ENCODE assay signal across 12 cellular contexts in the genomic region with DNA sequence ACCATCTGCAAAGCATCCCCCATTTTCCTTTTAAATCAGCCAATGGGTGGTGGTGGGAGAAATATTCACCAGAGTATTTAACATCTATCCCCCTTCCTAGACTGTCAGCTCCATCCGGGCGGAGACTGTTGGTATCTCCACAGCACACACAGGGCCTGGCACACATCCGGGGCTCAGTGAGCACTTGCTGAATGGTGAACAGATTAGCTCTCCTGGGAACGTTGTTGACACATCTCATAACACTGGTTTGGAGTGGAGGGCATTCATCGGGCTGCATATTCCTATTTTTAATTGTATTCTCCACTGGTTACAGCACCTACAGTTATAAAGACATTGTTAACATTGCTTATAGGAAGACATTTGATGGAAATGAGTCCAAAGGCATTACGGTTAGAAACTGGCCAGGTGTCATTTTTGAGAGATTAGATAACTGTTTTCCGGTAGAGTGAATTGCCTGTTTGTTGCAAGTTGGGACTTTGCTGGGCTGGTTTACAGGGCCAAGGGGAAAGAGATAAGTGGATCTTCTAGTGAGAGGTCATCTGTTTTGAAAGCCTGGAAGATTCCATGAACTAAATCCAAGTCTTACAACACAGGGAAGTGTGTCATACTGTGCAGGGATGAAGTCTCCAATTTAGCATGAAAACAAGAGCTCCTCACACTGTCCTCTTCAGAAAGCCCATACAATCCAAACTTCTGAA.
DNase-seq lines count a peak whose midpoint lies in the region; ATAC-seq and TF ChIP-seq lines count a peak whose summit lies in the region.
"Had no signal": no experiment of that assay in that cellular context is flagged by ENCODE, and none has a peak within 500 bp of the region (broad histone marks: within the 10 kb centered on the region; RNA-seq: fewer than 3 reads in every experiment).

No MANE protein-coding gene starts in this region.

- no peaks in the 10 kb centered on the region for H3K36me3 ChIP-seq in Caco-2 (ENCODE audit: control insufficient read depth, insufficient read depth, low read length)
- H3K36me3 ChIP-seq in PC-9 (ENCODE audit: low read depth), result peaks cover 61% of the 10 kb centered on the region
- no peaks in the 10 kb centered on the region for H3K36me3 ChIP-seq in prostate gland
- H3K36me3 ChIP-seq in tibial artery, result no peaks in the 10 kb centered on the region

- H3K4me3 ChIP-seq in Caco-2 (ENCODE audit: low read depth, low read length), result no peak overlapping the region
- H3K4me3 ChIP-seq in PC-9, result peak overlapping the region; percentile 3; the same call in 1 of the 2 replicates
- no peak overlapping the region for H3K4me3 ChIP-seq in fibroblast of villous mesenchyme (ENCODE audit: low read depth, low read length)
- H3K4me3 ChIP-seq in prostate gland, result no peak overlapping the region
- H3K4me3 ChIP-seq in tibial artery, result no peak overlapping the region

- H3K9me2 ChIP-seq in PC-9 (ENCODE audit: insufficient read depth), result no peaks in the 10 kb centered on the region

- peaks cover 83% of the 10 kb centered on the region for H3F3A ChIP-seq in PC-9 (ENCODE audit: insufficient read depth, low read depth)

- POLR2A ChIA-PET in Caco-2 (lab: Charles Lee) (no interaction called here), PC-9 (lab: Charles Lee; ENCODE audit: unreplicated experiment) (interaction anchor here (0.6 to 1.8 kb wide), 3 partner anchors 12 to 362 kb away, joined by 4 to 24 read pairs (median 4); a partner anchor contains a TSS)

- no peaks in the 10 kb centered on the region for H4K20me1 ChIP-seq in PC-9 (ENCODE audit: insufficient read depth)

- no peak for TF ChIP-seq POLR2A in prostate gland (IDR thresholded peaks at IDR 0.05)

- WGBS in prostate gland, result 57% methylated on average over 7 of the region's 7 CpGs

- CTCF ChIA-PET in Caco-2 (lab: Charles Lee), result interaction anchor here (1.4 kb wide), 1 partner anchor 332 kb away, joined by 3 read pairs; no protein-coding TSS in a partner anchor
- CTCF ChIA-PET in PC-9 (lab: Charles Lee), result interaction anchor here (0.8 to 1.0 kb wide), 2 partner anchors 12 to 135 kb away, joined by 3 read pairs; no protein-coding TSS in a partner anchor

- H3K27me3 Mint-ChIP-seq in Caco-2 (ENCODE audit: insufficient read depth, unreplicated experiment), result no peaks in the 10 kb centered on the region
- H3K27me3 Mint-ChIP-seq in natural killer cell (ENCODE audit: low read depth in 2 of 2), result peaks cover 9 to 10% of the 10 kb centered on the region in 2 donors

- no peak overlapping the region for H2AFZ ChIP-seq in PC-9

- H3K4me1 ChIP-seq in Caco-2, result peaks cover 22% of the 10 kb centered on the region
- peaks cover 77% of the 10 kb centered on the region for H3K4me1 ChIP-seq in PC-9 (replicated peaks; ENCODE audit: insufficient read depth)
- H3K4me1 ChIP-seq in prostate gland (replicated peaks), result no peaks in the 10 kb centered on the region
- peaks cover 0 to 29% (median 14%) of the 10 kb centered on the region in 4 donors for H3K4me1 ChIP-seq in tibial artery

- TF ChIP-seq CTCF in Caco-2 (IDR thresholded peaks at IDR 0.05; ENCODE audit: insufficient read depth in 1 of 2, low read depth in 1 of 2, low read length in 1 of 2, severe bottlenecking in 1 of 2, unreplicated experiment in 1 of 2), result no peak
- no peak for TF ChIP-seq CTCF in PC-9 (conservative IDR thresholded peaks at IDR 0.05)
- TF ChIP-seq CTCF in fibroblast of villous mesenchyme (IDR thresholded peaks at IDR 0.05; ENCODE audit: insufficient read depth, low read depth, low read length), result no peak
- no peak for TF ChIP-seq CTCF in prostate gland (IDR thresholded peaks at IDR 0.05)
- no peak for TF ChIP-seq CTCF in natural killer cell (IDR thresholded peaks at IDR 0.05)
- no peak for TF ChIP-seq CTCF in tibial artery (IDR thresholded peaks at IDR 0.05)

- H3K4me3 Mint-ChIP-seq in Caco-2 (ENCODE audit: unreplicated experiment) (no peak overlapping the region), natural killer cell (no peak overlapping the region)
- H3K4me3 Mint-ChIP-seq: activated naive CD4-positive, alpha-beta T cell treated with anti-CD3 and anti-CD28 coated beads for 36 hours had no signal

- intact Hi-C loops in Caco-2 (cut with micrococcal nuclease; ENCODE audit: unreplicated experiment) (loop anchor here (2.0 to 5.0 kb wide), 3 partner anchors 14 to 243 kb away; no protein-coding TSS in a partner anchor), PC-9 (cut with micrococcal nuclease; ENCODE audit: unreplicated experiment) (loop anchor here (1.0 to 2.0 kb wide), 6 partner anchors 9 to 289 kb away; no protein-coding TSS in a partner anchor), prostate gland (cut with DNase I) (loop anchor here (10.0 kb wide), 1 partner anchor 134 kb away; no protein-coding TSS in a partner anchor), natural killer cell (cut with micrococcal nuclease) (no loop called here), tibial artery (cut with DNase I; ENCODE audit: low total_unique reads) (loop anchor here (10.0 kb wide), 1 partner anchor 46 kb away; no protein-coding TSS in a partner anchor)

- H3K4me2 ChIP-seq in PC-9, result peak overlapping the region; percentile 60

- peak; percentile 52 to 55 for DNase-seq in Caco-2
- peak; percentile 71 to 98 for DNase-seq in PC-9
- peak; percentile 97 for DNase-seq in fibroblast of villous mesenchyme (ENCODE audit: low read depth)
- DNase-seq in prostate gland (ENCODE audit: low spot score), result peak; percentile 70
- DNase-seq in natural killer cell, result no peak
- DNase-seq in tibial artery, result no peak
- DNase-seq: activated CD4-positive, alpha-beta T cell treated with anti-CD3 and anti-CD28 coated beads for 4 hours; activated naive CD4-positive, alpha-beta T cell treated with anti-CD3 and anti-CD28 coated beads for 36 hours; stimulated activated CD4-positive, alpha-beta T cell treated with anti-CD3 and anti-CD28 coated beads, Interleukin-15, amount 100 ng/mL, for 24 hours; substantia nigra had no signal

- H3K27ac Mint-ChIP-seq in Caco-2 (ENCODE audit: unreplicated experiment), result peak overlapping the region; percentile 60
- H3K27ac Mint-ChIP-seq in natural killer cell, result no peak overlapping the region
- H3K27ac Mint-ChIP-seq: activated naive CD4-positive, alpha-beta T cell treated with anti-CD3 and anti-CD28 coated beads for 36 hours had no signal

- H3K79me2 ChIP-seq in PC-9 (ENCODE audit: low read depth), result peaks cover 94% of the 10 kb centered on the region

- H3K9me3 Mint-ChIP-seq in Caco-2 (ENCODE audit: unreplicated experiment), result no peaks in the 10 kb centered on the region
- peaks cover 0 to 2% of the 10 kb centered on the region in 2 donors for H3K9me3 Mint-ChIP-seq in natural killer cell
- H3K9me3 Mint-ChIP-seq: activated naive CD4-positive, alpha-beta T cell treated with anti-CD3 and anti-CD28 coated beads for 36 hours had no signal

- no peaks in the 10 kb centered on the region for H3K27me3 ChIP-seq in Caco-2 (replicated peaks; ENCODE audit: control insufficient read depth, insufficient read depth, low read length)
- no peaks in the 10 kb centered on the region for H3K27me3 ChIP-seq in PC-9 (ENCODE audit: insufficient read depth, low read depth)
- no peaks in the 10 kb centered on the region for H3K27me3 ChIP-seq in prostate gland (replicated peaks; ENCODE audit: insufficient read depth)
- H3K27me3 ChIP-seq in tibial artery, result no peaks in the 10 kb centered on the region

- H3K27ac ChIP-seq in PC-9 (peak overlapping the region; percentile 79), prostate gland (peak overlapping the region; percentile 60 to 68), tibial artery (peak overlapping the region in 1 of 2 donors; percentile 21)

- H3K4me1 Mint-ChIP-seq in Caco-2 (ENCODE audit: low read depth, unreplicated experiment) (peaks cover 13% of the 10 kb centered on the region), natural killer cell (no peaks in the 10 kb centered on the region)

- H3K36me3 Mint-ChIP-seq in Caco-2 (ENCODE audit: insufficient read depth, unreplicated experiment) (peaks cover 5% of the 10 kb centered on the region), natural killer cell (no peaks in the 10 kb centered on the region)

- ATAC-seq in natural killer cell (no peak), GM21515 (IDR thresholded peaks at IDR 0.05; ENCODE audit: unreplicated experiment) (no peak), HG02571 (IDR thresholded peaks at IDR 0.05; ENCODE audit: unreplicated experiment) (no peak)

- BruUV-seq in Caco-2 (replicated peaks; lab: Mats Ljungman, UMichigan) (no TSS peak), PC-9 (replicated peaks; lab: Mats Ljungman, UMichigan) (TSS peak; percentile 80)

- H3K9me3 ChIP-seq in Caco-2 (no peaks in the 10 kb centered on the region), PC-9 (ENCODE audit: insufficient read depth, low read depth) (no peaks in the 10 kb centered on the region), prostate gland (no peaks in the 10 kb centered on the region), tibial artery (no peaks in the 10 kb centered on the region)

Comparison
In these comparisons a context has a peak if more than half of its experiments do, and no peak if none do; other contexts are left out.
1. DNase-seq: peak in Caco-2 (2 of 2), PC-9 (2 of 2), fibroblast of villous mesenchyme (single experiment) and prostate gland (single experiment); none in natural killer cell (single experiment) and tibial artery (0 of 2).